16 cellular contexts compared by ENCODE assay signal in genomic region chr5:60826653-60827052, GRCh38. TPM values are rescaled to one million over a fixed set of nuclear protein-coding genes. Genes with fewer than 3 reads are reported as not detected.
DNase-seq lines count a peak whose midpoint lies in the region; ATAC-seq, FAIRE-seq and TF ChIP-seq lines count a peak whose summit lies in the region.
"Had no signal": no experiment of that assay in that cellular context is flagged by ENCODE, and none has a peak within 500 bp of the region (broad histone marks: within the 10 kb centered on the region; RNA-seq: fewer than 3 reads in every experiment).

No MANE protein-coding gene starts in this region.

- no peak for TF ChIP-seq CTCF in RWPE1 (conservative IDR thresholded peaks at IDR 0.05; ENCODE audit: low read depth)

- no peak overlapping the region for H3K14ac ChIP-seq in neuronal stem cell (ENCODE audit: low read length)

- no peaks in the 10 kb centered on the region for H3K36me3 ChIP-seq in neuronal stem cell (replicated peaks in 1 of 2; ENCODE audit: control insufficient read depth in 2 of 2, insufficient read depth in 2 of 2, low read length in 2 of 2)
- H3K36me3 ChIP-seq: BE2C, neural progenitor cell had no signal

- no peak overlapping the region for H3K4ac ChIP-seq in neuronal stem cell (ENCODE audit: low read length)

- ATAC-seq in GM19468 (IDR thresholded peaks at IDR 0.05; ENCODE audit: extremely low read depth, unreplicated experiment), result peak; percentile 83
- peak; percentile 73 for ATAC-seq in HG02884 (IDR thresholded peaks at IDR 0.05; ENCODE audit: unreplicated experiment)
- peak; percentile 70 for ATAC-seq in HG03520 (IDR thresholded peaks at IDR 0.05; ENCODE audit: unreplicated experiment)
- ATAC-seq: foreskin keratinocyte had no signal

- H3K27ac ChIP-seq in RWPE1 (no peak overlapping the region), neuronal stem cell (replicated peaks; ENCODE audit: low read length) (no peak overlapping the region)
- H3K27ac ChIP-seq: foreskin keratinocyte, HL-60, neural progenitor cell had no signal

- peak; percentile 78 for FAIRE-seq in GM18507 (lab: Jason Lieb, UNC)

- no peak overlapping the region for H2BK120ac ChIP-seq in neuronal stem cell (ENCODE audit: low read depth, low read length)

- H2AFZ ChIP-seq in neuronal stem cell (ENCODE audit: low read length), result no peak overlapping the region
- H2AFZ ChIP-seq: neural progenitor cell had no signal

- H2BK12ac ChIP-seq in neuronal stem cell (ENCODE audit: low read length), result no peak overlapping the region

- DNase-seq in GM18507 (ENCODE audit: extremely low spot score, insufficient read length, low read depth) (no peak), RWPE1 (ENCODE audit: low spot score) (no peak), HK-2 (ENCODE audit: unreplicated experiment) (no peak), neuronal stem cell (ENCODE audit: low spot score) (no peak), NCI-H2081 (lab: John Stamatoyannopoulos, UW) (no peak)
- DNase-seq: activated CD4-positive, alpha-beta memory T cell treated with anti-CD3 and anti-CD28 coated beads, Interleukin-2, amount 10 ng/mL, durations not matched to agents 7 days and 5 days; BE2C; dermis blood vessel endothelial cell; foreskin keratinocyte; GF-D8; stimulated activated CD4-positive, alpha-beta T cell treated with anti-CD3 and anti-CD28 coated beads, Interleukin-12 subunit alpha, Interleukin-12 subunit beta, amount 100 ng/mL, for 4 hours had no signal

- H2BK5ac ChIP-seq in neuronal stem cell (ENCODE audit: low read length), result no peak overlapping the region

- no peak overlapping the region for H3K4me3 ChIP-seq in neuronal stem cell (ENCODE audit: low read length in 2 of 2)
- H3K4me3 ChIP-seq: neural progenitor cell had no signal

- peaks cover 0 to 15% (median 0%) of the 10 kb centered on the region in 3 experiments for H3K27me3 ChIP-seq in neuronal stem cell (ENCODE audit: control insufficient read depth in 3 of 3, insufficient read depth in 3 of 3, low read depth in 1 of 3, low read length in 3 of 3)
- H3K27me3 ChIP-seq: foreskin keratinocyte, neural progenitor cell had no signal

- H3K9ac ChIP-seq in neuronal stem cell (ENCODE audit: low read depth, low read length, poor library complexity), result no peak overlapping the region
- H3K9ac ChIP-seq: neural progenitor cell had no signal

- POLR2A ChIA-PET in RWPE1 (lab: Yijun Ruan, JAX; ENCODE audit: low non-redundant PET), result no interaction called here

- H3K9me3 ChIP-seq in neuronal stem cell (replicated peaks in 1 of 2; ENCODE audit: control insufficient read depth in 2 of 2, insufficient read depth in 1 of 2, low read depth in 1 of 2, low read length in 2 of 2), result no peaks in the 10 kb centered on the region
- H3K9me3 ChIP-seq: BE2C had no signal

- H4K8ac ChIP-seq in neuronal stem cell (ENCODE audit: low read depth, low read length), result no peak overlapping the region

- CTCF ChIA-PET in RWPE1 (lab: Yijun Ruan, JAX), result no interaction called here

- H3K4me2 ChIP-seq in neuronal stem cell (ENCODE audit: insufficient read depth, low read length, poor library complexity, severe bottlenecking), result no peak overlapping the region
- H3K4me2 ChIP-seq: neural progenitor cell had no signal

- no peaks in the 10 kb centered on the region for H3K4me1 ChIP-seq in neuronal stem cell (ENCODE audit: control insufficient read depth in 2 of 2, insufficient read depth in 1 of 2, low read depth in 1 of 2, low read length in 2 of 2)
- H3K4me1 ChIP-seq: BE2C, foreskin keratinocyte, neural progenitor cell had no signal

- no peaks in the 10 kb centered on the region for H3K79me1 ChIP-seq in neuronal stem cell (ENCODE audit: low read depth, low read length)

- H2BK15ac ChIP-seq in neuronal stem cell (ENCODE audit: low read length), result no peak overlapping the region

- H3K18ac ChIP-seq in neuronal stem cell (ENCODE audit: low read length), result no peak overlapping the region

- no peak overlapping the region for H4K91ac ChIP-seq in neuronal stem cell (ENCODE audit: low read depth, low read length, poor library complexity)

- H3K23ac ChIP-seq in neuronal stem cell (ENCODE audit: low read depth, low read length, poor library complexity), result no peak overlapping the region

- H2AK5ac ChIP-seq in neuronal stem cell (ENCODE audit: low read depth, low read length), result no peak overlapping the region

RNA-seq across cellular contexts. Expression of gene ELOVL7, which starts 17.4 kb away (rescaled TPM):
- polyA plus RNA-seq in neuronal stem cell (2013, experiment 1 of 2), result 1.7 TPM
- polyA plus RNA-seq in neuronal stem cell (2013, experiment 2 of 2), result 1.8 TPM
